In the genomic region with DNA sequence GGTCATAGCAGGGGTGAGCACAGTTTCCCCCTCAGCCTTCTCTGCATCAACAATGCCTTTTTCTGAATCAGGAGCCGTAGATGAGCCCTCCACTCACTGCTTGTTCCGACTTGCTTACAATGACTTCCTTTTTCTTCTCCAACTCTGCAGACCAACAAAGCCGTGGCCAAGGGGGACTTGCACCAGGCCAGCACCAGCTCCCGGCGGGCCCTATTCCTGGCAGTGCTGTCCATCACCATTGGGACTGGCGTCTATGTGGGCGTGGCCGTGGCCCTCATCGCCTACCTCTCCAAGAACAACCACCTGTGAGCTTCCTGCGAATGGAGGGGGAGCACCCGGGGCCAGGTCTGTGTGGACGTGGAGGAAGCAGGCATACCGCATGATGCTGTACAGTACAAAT, we compare ENCODE assay signal across 19 cellular contexts.
"Had no signal": no experiment of that assay in that cellular context is flagged by ENCODE, and none has a peak within 500 bp of the region (broad histone marks: within the 10 kb centered on the region; RNA-seq: fewer than 3 reads in every experiment).

No MANE protein-coding gene starts in this region.

- H3K27me3 Mint-ChIP-seq: activated T-helper 17 cell treated with anti-CD3 and anti-CD28 coated beads, Interleukin-2, amount 50 U/mL, for 72 hours; stimulated activated naive CD8-positive, alpha-beta T cell treated with anti-CD3 and anti-CD28 coated beads, Interleukin-15, amount 100 ng/mL, for 72 hours had no signal

- H3K4me3 Mint-ChIP-seq: activated naive CD4-positive, alpha-beta T cell treated with anti-CD3 and anti-CD28 coated beads for 36 hours; activated T-helper 17 cell treated with anti-CD3 and anti-CD28 coated beads, Interleukin-2, amount 50 U/mL, for 72 hours; brain; central memory CD8-positive, alpha-beta T cell; natural killer cell; stimulated activated naive CD8-positive, alpha-beta T cell treated with anti-CD3 and anti-CD28 coated beads, Interleukin-15, amount 100 ng/mL, for 72 hours had no signal

- DNase-seq: activated CD4-positive, alpha-beta T cell treated with anti-CD3 and anti-CD28 coated beads, Interleukin-2, amount 50 U/mL, for 1 hour; activated CD4-positive, CD25-positive, alpha-beta regulatory T cell treated with anti-CD3 and anti-CD28 coated beads, Interleukin-2, amount 50 U/mL, for 72 hours; activated naive CD4-positive, alpha-beta T cell treated with anti-CD3 and anti-CD28 coated beads for 36 hours; activated T-cell treated with anti-CD3 and anti-CD28 coated beads for 4 hours; effector CD4-positive, alpha-beta T cell; gastrocnemius medialis; left cardiac atrium; natural killer cell; stimulated activated CD4-positive, alpha-beta T cell treated with anti-CD3 and anti-CD28 coated beads, Interleukin-2, amount 100 ng/mL, for 48 hours; stimulated activated naive CD8-positive, alpha-beta T cell treated with anti-CD3 and anti-CD28 coated beads, Interleukin-15, amount 100 ng/mL, for 72 hours; SW 1271; T-helper 2 cell had no signal

- H3K36me3 ChIP-seq: gastrocnemius medialis had no signal

- H3K9me3 ChIP-seq: gastrocnemius medialis, right atrium auricular region had no signal

- H3K9me3 Mint-ChIP-seq: activated naive CD4-positive, alpha-beta T cell treated with anti-CD3 and anti-CD28 coated beads for 36 hours; activated T-helper 17 cell treated with anti-CD3 and anti-CD28 coated beads, Interleukin-2, amount 50 U/mL, for 72 hours; brain; central memory CD8-positive, alpha-beta T cell; natural killer cell; stimulated activated naive CD8-positive, alpha-beta T cell treated with anti-CD3 and anti-CD28 coated beads, Interleukin-15, amount 100 ng/mL, for 72 hours had no signal

- ATAC-seq: activated T-helper 17 cell treated with anti-CD3 and anti-CD28 coated beads, Interleukin-2, amount 50 U/mL, for 72 hours; esophagus mucosa; gastrocnemius medialis; left cardiac atrium; stimulated activated naive CD8-positive, alpha-beta T cell treated with anti-CD3 and anti-CD28 coated beads, Interleukin-15, amount 100 ng/mL, for 72 hours had no signal

- H3K27ac Mint-ChIP-seq: activated naive CD4-positive, alpha-beta T cell treated with anti-CD3 and anti-CD28 coated beads for 36 hours; activated T-helper 17 cell treated with anti-CD3 and anti-CD28 coated beads, Interleukin-2, amount 50 U/mL, for 72 hours; brain; natural killer cell had no signal

- H3K27ac ChIP-seq: gastrocnemius medialis, hepatocyte, right atrium auricular region, VCaP had no signal

- H3K4me1 Mint-ChIP-seq: activated T-helper 17 cell treated with anti-CD3 and anti-CD28 coated beads, Interleukin-2, amount 50 U/mL, for 72 hours; central memory CD8-positive, alpha-beta T cell; natural killer cell; stimulated activated naive CD8-positive, alpha-beta T cell treated with anti-CD3 and anti-CD28 coated beads, Interleukin-15, amount 100 ng/mL, for 72 hours had no signal

- H3K27me3 ChIP-seq: hepatocyte, right atrium auricular region had no signal

- H3K4me3 ChIP-seq: gastrocnemius medialis, hepatocyte, right atrium auricular region had no signal

- H3K36me3 Mint-ChIP-seq: brain, natural killer cell had no signal
